Comparison of ENCODE assay signal across 27 cellular contexts in the genomic region with DNA sequence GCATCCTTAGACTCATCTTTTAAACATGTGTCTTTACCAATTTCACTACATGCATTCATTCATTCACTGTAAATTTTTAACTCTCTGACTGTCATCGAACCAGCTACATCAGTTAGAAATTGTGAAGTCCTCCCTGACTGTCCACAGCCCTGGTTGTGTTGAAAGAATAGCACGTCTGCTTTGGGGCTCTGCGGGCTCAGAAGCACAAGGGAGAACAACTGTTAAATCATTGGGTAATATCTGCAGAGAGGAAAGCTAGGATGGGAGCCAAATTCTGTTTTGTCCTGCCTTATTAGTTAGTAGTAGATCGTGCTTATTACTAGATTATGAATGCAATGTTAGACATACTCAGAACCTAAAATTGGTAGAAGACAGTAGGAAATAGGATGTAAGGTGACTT. TPM values are rescaled to one million over a fixed set of nuclear protein-coding genes. Genes with fewer than 3 reads are reported as not detected.
DNase-seq lines count a peak whose midpoint lies in the region; ATAC-seq and TF ChIP-seq lines count a peak whose summit lies in the region.
"Had no signal": no experiment of that assay in that cellular context is flagged by ENCODE, and none has a peak within 500 bp of the region (broad histone marks: within the 10 kb centered on the region; RNA-seq: fewer than 3 reads in every experiment).

No MANE protein-coding gene starts in this region.

- no peak for ATAC-seq in stimulated activated naive CD8-positive, alpha-beta T cell treated with anti-CD3 and anti-CD28 coated beads, Interleukin-15, amount 100 ng/mL, for 72 hours
- peak; percentile 15 for ATAC-seq in left lobe of liver
- no peak for ATAC-seq in activated CD4-positive, CD25-positive, alpha-beta regulatory T cell treated with anti-CD3 and anti-CD28 coated beads, Interleukin-2, amount 50 U/mL, for 24 hours
- no peak for ATAC-seq in HG02840 (IDR thresholded peaks at IDR 0.05; ENCODE audit: low FRiP score, unreplicated experiment)
- ATAC-seq: activated CD8-positive, alpha-beta memory T cell treated with anti-CD3 and anti-CD28 coated beads, Interleukin-2, amount 10 ng/mL, durations not matched to agents 7 days and 5 days; effector memory CD8-positive, alpha-beta T cell had no signal

- peaks cover 24% of the 10 kb centered on the region for H3K4me1 Mint-ChIP-seq in stimulated activated naive CD8-positive, alpha-beta T cell treated with anti-CD3 and anti-CD28 coated beads, Interleukin-15, Interleukin-2, amounts not matched to agents 100 ng/mL and 50 ng/mL, for 24 hours (ENCODE audit: low read depth)
- peaks cover 44% of the 10 kb centered on the region for H3K4me1 Mint-ChIP-seq in stimulated activated naive CD8-positive, alpha-beta T cell treated with anti-CD3 and anti-CD28 coated beads, Interleukin-15, amount 100 ng/mL, for 72 hours
- H3K4me1 Mint-ChIP-seq in brain, result peaks cover 41% of the 10 kb centered on the region
- peaks cover 15% of the 10 kb centered on the region for H3K4me1 Mint-ChIP-seq in activated naive CD4-positive, alpha-beta T cell treated with anti-CD3 and anti-CD28 coated beads, Interleukin-2, amount 10 ng/mL, durations not matched to agents 7 days and 5 days

- CTCF ChIA-PET in activated naive CD4-positive, alpha-beta T cell treated with anti-CD3 and anti-CD28 coated beads, Interleukin-2, amount 10 ng/mL, durations not matched to agents 7 days and 5 days (lab: Charles Lee), result no interaction called here

- peak overlapping the region; percentile 13 for H3K27ac Mint-ChIP-seq in stimulated activated naive CD8-positive, alpha-beta T cell treated with anti-CD3 and anti-CD28 coated beads, Interleukin-15, Interleukin-2, amounts not matched to agents 100 ng/mL and 50 ng/mL, for 24 hours
- no peak overlapping the region for H3K27ac Mint-ChIP-seq in stimulated activated naive CD8-positive, alpha-beta T cell treated with anti-CD3 and anti-CD28 coated beads, Interleukin-15, amount 100 ng/mL, for 72 hours
- peak overlapping the region in 4 of 5 experiments; percentile 1 to 81 (median 16) for H3K27ac Mint-ChIP-seq in brain
- H3K27ac Mint-ChIP-seq in activated naive CD4-positive, alpha-beta T cell treated with anti-CD3 and anti-CD28 coated beads, Interleukin-2, amount 10 ng/mL, durations not matched to agents 7 days and 5 days, result no peak overlapping the region
- H3K27ac Mint-ChIP-seq: activated CD4-positive, alpha-beta T cell treated with anti-CD3 and anti-CD28 coated beads, Interleukin-2, amount 10 ng/mL, durations not matched to agents 7 days and 5 days; activated CD8-positive, alpha-beta memory T cell treated with anti-CD3 and anti-CD28 coated beads, Interleukin-2, amount 10 ng/mL, durations not matched to agents 7 days and 5 days; naive B cell; T-helper 1 cell treated with Interleukin-12 subunit alpha and Interleukin-12 subunit beta and Interleukin-4 antibody, amounts not matched to agents 30 μg/mL and 1 μg/mL, for 36 hours had no signal

- H3K4me3 Mint-ChIP-seq in stimulated activated naive CD8-positive, alpha-beta T cell treated with anti-CD3 and anti-CD28 coated beads, Interleukin-15, Interleukin-2, amounts not matched to agents 100 ng/mL and 50 ng/mL, for 24 hours, result no peak overlapping the region
- no peak overlapping the region for H3K4me3 Mint-ChIP-seq in stimulated activated naive CD8-positive, alpha-beta T cell treated with anti-CD3 and anti-CD28 coated beads, Interleukin-15, amount 100 ng/mL, for 72 hours
- no peak overlapping the region for H3K4me3 Mint-ChIP-seq in brain
- H3K4me3 Mint-ChIP-seq in activated naive CD4-positive, alpha-beta T cell treated with anti-CD3 and anti-CD28 coated beads, Interleukin-2, amount 10 ng/mL, durations not matched to agents 7 days and 5 days, result no peak overlapping the region
- H3K4me3 Mint-ChIP-seq: activated CD4-positive, alpha-beta T cell treated with anti-CD3 and anti-CD28 coated beads, Interleukin-2, amount 10 ng/mL, durations not matched to agents 7 days and 5 days; activated CD8-positive, alpha-beta memory T cell treated with anti-CD3 and anti-CD28 coated beads, Interleukin-2, amount 10 ng/mL, durations not matched to agents 7 days and 5 days; effector memory CD8-positive, alpha-beta T cell; immature natural killer cell; naive B cell; T-helper 1 cell treated with Interleukin-12 subunit alpha and Interleukin-12 subunit beta and Interleukin-4 antibody, amounts not matched to agents 30 μg/mL and 1 μg/mL, for 36 hours had no signal

- H3K27me3 Mint-ChIP-seq in stimulated activated naive CD8-positive, alpha-beta T cell treated with anti-CD3 and anti-CD28 coated beads, Interleukin-15, Interleukin-2, amounts not matched to agents 100 ng/mL and 50 ng/mL, for 24 hours, result no peaks in the 10 kb centered on the region
- H3K27me3 Mint-ChIP-seq in stimulated activated naive CD8-positive, alpha-beta T cell treated with anti-CD3 and anti-CD28 coated beads, Interleukin-15, amount 100 ng/mL, for 72 hours, result no peaks in the 10 kb centered on the region
- no peaks in the 10 kb centered on the region for H3K27me3 Mint-ChIP-seq in brain
- no peaks in the 10 kb centered on the region for H3K27me3 Mint-ChIP-seq in activated naive CD4-positive, alpha-beta T cell treated with anti-CD3 and anti-CD28 coated beads, Interleukin-2, amount 10 ng/mL, durations not matched to agents 7 days and 5 days
- H3K27me3 Mint-ChIP-seq: activated CD4-positive, alpha-beta T cell treated with anti-CD3 and anti-CD28 coated beads, Interleukin-2, amount 10 ng/mL, durations not matched to agents 7 days and 5 days; activated CD8-positive, alpha-beta memory T cell treated with anti-CD3 and anti-CD28 coated beads, Interleukin-2, amount 10 ng/mL, durations not matched to agents 7 days and 5 days; effector memory CD8-positive, alpha-beta T cell; naive B cell had no signal

- no peaks in the 10 kb centered on the region for H3K9me3 Mint-ChIP-seq in stimulated activated naive CD8-positive, alpha-beta T cell treated with anti-CD3 and anti-CD28 coated beads, Interleukin-15, Interleukin-2, amounts not matched to agents 100 ng/mL and 50 ng/mL, for 24 hours
- H3K9me3 Mint-ChIP-seq in stimulated activated naive CD8-positive, alpha-beta T cell treated with anti-CD3 and anti-CD28 coated beads, Interleukin-15, amount 100 ng/mL, for 72 hours, result no peaks in the 10 kb centered on the region
- H3K9me3 Mint-ChIP-seq in brain, result no peaks in the 10 kb centered on the region
- no peaks in the 10 kb centered on the region for H3K9me3 Mint-ChIP-seq in activated naive CD4-positive, alpha-beta T cell treated with anti-CD3 and anti-CD28 coated beads, Interleukin-2, amount 10 ng/mL, durations not matched to agents 7 days and 5 days
- H3K9me3 Mint-ChIP-seq: effector memory CD8-positive, alpha-beta T cell; immature natural killer cell; naive B cell; T-helper 1 cell treated with Interleukin-12 subunit alpha and Interleukin-12 subunit beta and Interleukin-4 antibody, amounts not matched to agents 30 μg/mL and 1 μg/mL, for 36 hours had no signal

- H3K36me3 Mint-ChIP-seq in stimulated activated naive CD8-positive, alpha-beta T cell treated with anti-CD3 and anti-CD28 coated beads, Interleukin-15, Interleukin-2, amounts not matched to agents 100 ng/mL and 50 ng/mL, for 24 hours (ENCODE audit: low read depth), result peaks cover 62% of the 10 kb centered on the region
- H3K36me3 Mint-ChIP-seq in brain, result peaks cover 39% of the 10 kb centered on the region
- H3K36me3 Mint-ChIP-seq in activated naive CD4-positive, alpha-beta T cell treated with anti-CD3 and anti-CD28 coated beads, Interleukin-2, amount 10 ng/mL, durations not matched to agents 7 days and 5 days, result peaks cover 54% of the 10 kb centered on the region

- TF ChIP-seq CTCF in brain (conservative IDR thresholded peaks at IDR 0.05), result no peak

- no peak for DNase-seq in stimulated activated naive CD8-positive, alpha-beta T cell treated with anti-CD3 and anti-CD28 coated beads, Interleukin-15, amount 100 ng/mL, for 72 hours
- DNase-seq in left lobe of liver (ENCODE audit: low spot score) (no peak), NCI-H1048 (lab: John Stamatoyannopoulos, UW) (no peak)
- no peak for DNase-seq in activated naive CD4-positive, alpha-beta T cell treated with anti-CD3 and anti-CD28 coated beads, Interleukin-2, amount 10 ng/mL, durations not matched to agents 7 days and 5 days
- DNase-seq: activated CD4-positive, alpha-beta T cell treated with anti-CD3 and anti-CD28 coated beads, Interleukin-2, amount 10 ng/mL, durations not matched to agents 7 days and 5 days; activated CD8-positive, alpha-beta memory T cell treated with anti-CD3 and anti-CD28 coated beads, Interleukin-2, amount 10 ng/mL, durations not matched to agents 7 days and 5 days; activated naive CD4-positive, alpha-beta T cell treated with anti-CD3 and anti-CD28 coated beads, Interleukin-2, amount 50 U/mL, for 16 hours; COR-L47; cortex of kidney; DMS53; effector memory CD8-positive, alpha-beta T cell; erythroblast; HCEC 1CT; hypothalamus; immature natural killer cell; naive B cell; NCI-H1436 treated with DMSO at 0.1 percent for 48 hours; NCI-H2107; nucleus accumbens; small intestine; stimulated activated CD8-positive, alpha-beta memory T cell treated with anti-CD3 and anti-CD28 coated beads, Interleukin-4, amount 100 ng/mL, for 48 hours; upper lobe of left lung had no signal

RNA-seq across cellular contexts. Expression of gene FAM120AOS, which starts 26.3 kb away (rescaled TPM):
- 50.5 TPM for polyA plus RNA-seq in brain (ENCODE audit: insufficient read depth, low read depth, low replicate concordance)
- total RNA-seq in left lobe of liver, result 16.3 TPM

RNA-seq across cellular contexts. Expression of gene FAM120A, which starts 28.2 kb away (rescaled TPM):
- 61.7 TPM for polyA plus RNA-seq in brain (ENCODE audit: insufficient read depth, low read depth, low replicate concordance)
- 72.2 TPM for total RNA-seq in left lobe of liver

Comparison
In these comparisons a context has a peak if more than half of its experiments do, and no peak if none do; other contexts are left out.
1. H3K27ac Mint-ChIP-seq: peak in stimulated activated naive CD8-positive, alpha-beta T cell treated with anti-CD3 and anti-CD28 coated beads, Interleukin-15, Interleukin-2, amounts not matched to agents 100 ng/mL and 50 ng/mL, for 24 hours (single experiment) and brain (4 of 5); none in stimulated activated naive CD8-positive, alpha-beta T cell treated with anti-CD3 and anti-CD28 coated beads, Interleukin-15, amount 100 ng/mL, for 72 hours (0 of 2) and activated naive CD4-positive, alpha-beta T cell treated with anti-CD3 and anti-CD28 coated beads, Interleukin-2, amount 10 ng/mL, durations not matched to agents 7 days and 5 days (single experiment).